ENCODE assay signal across 8 cellular contexts in genomic region chr21:41168391-41169257, GRCh38.
DNase-seq lines count a peak whose midpoint lies in the region; ATAC-seq and FAIRE-seq lines count a peak whose summit lies in the region.

No MANE protein-coding gene starts in this region.

- no peak for ATAC-seq in stimulated activated effector memory CD8-positive, alpha-beta T cell treated with anti-CD3 and anti-CD28 coated beads, Interleukin-12 subunit alpha, Interleukin-12 subunit beta, amount 100 ng/mL, for 72 hours
- ATAC-seq in HG02798 (IDR thresholded peaks at IDR 0.05; ENCODE audit: poor library complexity, unreplicated experiment) = no peak

- peaks cover 5% of the 10 kb centered on the region for H3K4me1 Mint-ChIP-seq in activated T-cell treated with anti-CD3 and anti-CD28 coated beads, Interleukin-2, amount 50 U/mL, for 24 hours (ENCODE audit: low read depth)
- H3K4me1 Mint-ChIP-seq in stimulated activated effector memory CD8-positive, alpha-beta T cell treated with anti-CD3 and anti-CD28 coated beads, Interleukin-12 subunit alpha, Interleukin-12 subunit beta, amount 100 ng/mL, for 72 hours = peaks cover 6% of the 10 kb centered on the region

- no peak overlapping the region for H3K27ac Mint-ChIP-seq in activated T-cell treated with anti-CD3 and anti-CD28 coated beads, Interleukin-2, amount 50 U/mL, for 24 hours
- no peak overlapping the region for H3K27ac Mint-ChIP-seq in stimulated activated effector memory CD8-positive, alpha-beta T cell treated with anti-CD3 and anti-CD28 coated beads, Interleukin-12 subunit alpha, Interleukin-12 subunit beta, amount 100 ng/mL, for 72 hours

- no peaks in the 10 kb centered on the region for H3K36me3 Mint-ChIP-seq in activated T-cell treated with anti-CD3 and anti-CD28 coated beads, Interleukin-2, amount 50 U/mL, for 24 hours (ENCODE audit: low read depth)
- no peaks in the 10 kb centered on the region for H3K36me3 Mint-ChIP-seq in stimulated activated effector memory CD8-positive, alpha-beta T cell treated with anti-CD3 and anti-CD28 coated beads, Interleukin-12 subunit alpha, Interleukin-12 subunit beta, amount 100 ng/mL, for 72 hours

- no peaks in the 10 kb centered on the region for H3K9me3 Mint-ChIP-seq in activated T-cell treated with anti-CD3 and anti-CD28 coated beads, Interleukin-2, amount 50 U/mL, for 24 hours
- H3K9me3 Mint-ChIP-seq in stimulated activated effector memory CD8-positive, alpha-beta T cell treated with anti-CD3 and anti-CD28 coated beads, Interleukin-12 subunit alpha, Interleukin-12 subunit beta, amount 100 ng/mL, for 72 hours = no peaks in the 10 kb centered on the region

- FAIRE-seq in GM19239 (lab: Jason Lieb, UNC) = no peak

- no peaks in the 10 kb centered on the region for H3K27me3 ChIP-seq in layer of hippocampus (ENCODE audit: control insufficient read depth, insufficient read depth, low read length)

- H3K27ac ChIP-seq in layer of hippocampus (ENCODE audit: low read depth, low read length) = peak overlapping the region; percentile 62

- H3K27me3 Mint-ChIP-seq in activated T-cell treated with anti-CD3 and anti-CD28 coated beads, Interleukin-2, amount 50 U/mL, for 24 hours = peaks cover 64% of the 10 kb centered on the region

- peak overlapping the region; percentile 68 for H3K4me3 Mint-ChIP-seq in activated T-cell treated with anti-CD3 and anti-CD28 coated beads, Interleukin-2, amount 50 U/mL, for 24 hours
- H3K4me3 Mint-ChIP-seq in stimulated activated effector memory CD8-positive, alpha-beta T cell treated with anti-CD3 and anti-CD28 coated beads, Interleukin-12 subunit alpha, Interleukin-12 subunit beta, amount 100 ng/mL, for 72 hours = peak overlapping the region; percentile 61

- DNase-seq in activated T-cell treated with anti-CD3 and anti-CD28 coated beads, Interleukin-2, amount 50 U/mL, for 24 hours = peak; percentile 32
- DNase-seq in activated T-cell treated with anti-CD3 and anti-CD28 coated beads, Interleukin-2, amount 50 U/mL, for 1 hour = no peak
- DNase-seq in NOMO-1 treated with DMSO at 0.1 percent for 48 hours (lab: John Stamatoyannopoulos, UW; ENCODE audit: unreplicated experiment) (peak; percentile 14), dedifferentiated amniotic fluid mesenchymal stem cell (ENCODE audit: extremely low spot score) (peak; percentile 38), GM19239 (ENCODE audit: insufficient read length, low spot score) (no peak)
- no peak for DNase-seq in stimulated activated effector memory CD8-positive, alpha-beta T cell treated with anti-CD3 and anti-CD28 coated beads, Interleukin-12 subunit alpha, Interleukin-12 subunit beta, amount 100 ng/mL, for 72 hours (ENCODE audit: low spot score in 2 of 2)

Comparison
In these comparisons a context has a peak if more than half of its experiments do, and no peak if none do; other contexts are left out.
1. DNase-seq: peak in activated T-cell treated with anti-CD3 and anti-CD28 coated beads, Interleukin-2, amount 50 U/mL, for 24 hours (single experiment), NOMO-1 treated with DMSO at 0.1 percent for 48 hours (single experiment) and dedifferentiated amniotic fluid mesenchymal stem cell (single experiment); none in activated T-cell treated with anti-CD3 and anti-CD28 coated beads, Interleukin-2, amount 50 U/mL, for 1 hour (single experiment), stimulated activated effector memory CD8-positive, alpha-beta T cell treated with anti-CD3 and anti-CD28 coated beads, Interleukin-12 subunit alpha, Interleukin-12 subunit beta, amount 100 ng/mL, for 72 hours (0 of 2) and GM19239 (single experiment).